18 cellular contexts compared by ENCODE assay signal in genomic region chr6:53802582-53802981, GRCh38. TPM values are rescaled to one million over a fixed set of nuclear protein-coding genes. Genes with fewer than 3 reads are reported as not detected.
A peak's percentile ranks its signal among the peaks of the same experiment; 100 is the strongest.
DNase-seq lines count a peak whose midpoint lies in the region; ATAC-seq and TF ChIP-seq lines count a peak whose summit lies in the region.
"Had no signal": no experiment of that assay in that cellular context is flagged by ENCODE, and none has a peak within 500 bp of the region (broad histone marks: within the 10 kb centered on the region; RNA-seq: fewer than 3 reads in every experiment).

No MANE protein-coding gene starts in this region.

- H3K9me3 ChIP-seq in HEK293 (ENCODE audit: control insufficient read depth, insufficient read depth, low read depth, low read length) (no peaks in the 10 kb centered on the region), ascending aorta (no peaks in the 10 kb centered on the region), osteoblast (ENCODE audit: low read depth, low read length) (no peaks in the 10 kb centered on the region), tibial artery (no peaks in the 10 kb centered on the region)

- intact Hi-C loops in ascending aorta (cut with DNase I) (no loop called here), tibial artery (cut with DNase I; ENCODE audit: low total_unique reads) (no loop called here)

- peaks cover 3% of the 10 kb centered on the region for H4K20me1 ChIP-seq in osteoblast (ENCODE audit: insufficient read depth, low read length)

- ATAC-seq in GM18498 (IDR thresholded peaks at IDR 0.05; ENCODE audit: unreplicated experiment) (no peak), omental fat pad (ENCODE audit: low FRiP score) (no peak)
- ATAC-seq: GM12878, HepG2 had no signal

- CTCF ChIA-PET in HEK293 (lab: Yijun Ruan, JAX) = no interaction called here

- peak overlapping the region; percentile 3 for H3K4me2 ChIP-seq in osteoblast (ENCODE audit: insufficient read depth, low read length)
- H3K4me2 ChIP-seq: GM23338 had no signal

- H3K36me3 ChIP-seq in HEK293 (ENCODE audit: control insufficient read depth in 2 of 2, insufficient read depth in 1 of 2, low read length in 2 of 2) (no peaks in the 10 kb centered on the region), ascending aorta (no peaks in the 10 kb centered on the region), osteoblast (ENCODE audit: insufficient read depth, low read length) (no peaks in the 10 kb centered on the region), tibial artery (no peaks in the 10 kb centered on the region)

- H3K79me2 ChIP-seq in osteoblast (ENCODE audit: insufficient read depth, low read length) = peaks cover 20% of the 10 kb centered on the region

- no peak overlapping the region for H2AFZ ChIP-seq in osteoblast (ENCODE audit: low read length)
- H2AFZ ChIP-seq: GM23338 had no signal

- no peak overlapping the region for H3K27ac ChIP-seq in HEK293 (ENCODE audit: extremely low read depth, low read depth, low read length)
- H3K27ac ChIP-seq in ascending aorta = peak overlapping the region; percentile 78 to 83
- H3K27ac ChIP-seq in osteoblast (ENCODE audit: low read depth, low read length) = no peak overlapping the region
- H3K27ac ChIP-seq in tibial artery = peak overlapping the region; percentile 62 to 72

- peaks cover 42% of the 10 kb centered on the region for H3K4me1 ChIP-seq in HEK293 (ENCODE audit: control insufficient read depth, insufficient read depth, low read length)
- peaks cover 2 to 28% of the 10 kb centered on the region in 2 donors for H3K4me1 ChIP-seq in ascending aorta
- peaks cover 12% of the 10 kb centered on the region for H3K4me1 ChIP-seq in osteoblast (ENCODE audit: insufficient read depth, low read length)
- H3K4me1 ChIP-seq in tibial artery = peaks cover 0 to 82% (median 49%) of the 10 kb centered on the region in 4 donors

- DNase-seq in ascending aorta (ENCODE audit: low spot score in 2 of 2) (no peak), osteoblast (ENCODE audit: insufficient read length, low spot score, missing footprints) (no peak), tibial artery (no peak), omental fat pad (ENCODE audit: low spot score) (no peak), mesenteric fat pad (ENCODE audit: low spot score) (no peak)
- no peak for DNase-seq in activated CD8-positive, alpha-beta memory T cell treated with anti-CD3 and anti-CD28 coated beads, Interleukin-2, amount 50 U/mL, for 48 hours
- DNase-seq: ACHN; C1 segment of cervical spinal cord; Calu3; CD4-positive, alpha-beta T cell; DMS 273 treated with DMSO at 0.1 percent for 48 hours; DMS79; H7 had no signal

- no peak for TF ChIP-seq CTCF in HEK293 (tag by site-specific recombination; IDR thresholded peaks at IDR 0.05)
- no peak for TF ChIP-seq CTCF in ascending aorta (IDR thresholded peaks at IDR 0.05)
- TF ChIP-seq CTCF in osteoblast (IDR thresholded peaks at IDR 0.05; ENCODE audit: extremely low read depth, low read depth, low read length) = no peak
- no peak for TF ChIP-seq CTCF in tibial artery (IDR thresholded peaks at IDR 0.05)
- no peak for TF ChIP-seq CTCF in omental fat pad (IDR thresholded peaks at IDR 0.05)

- H3K27me3 ChIP-seq in ascending aorta (no peaks in the 10 kb centered on the region), osteoblast (ENCODE audit: insufficient read depth, low read length) (peaks cover 2% of the 10 kb centered on the region), tibial artery (no peaks in the 10 kb centered on the region)

- H3K4me3 ChIP-seq in HEK293 (ENCODE audit: low read depth, low read length) (no peak overlapping the region), ascending aorta (peak overlapping the region; percentile 22 to 39), osteoblast (ENCODE audit: insufficient read depth, low read length) (peak overlapping the region; percentile 3), tibial artery (peak overlapping the region; percentile 9 to 28)
- H3K4me3 ChIP-seq: GM12878, GM23338 had no signal

- POLR2A ChIA-PET in HEK293 (lab: Yijun Ruan, JAX) = no interaction called here

TF ChIP-seq in HEK293, 187 proteins besides CTCF, POLR2A, EP300 and RAD21:
- TF ChIP-seq ZNF112 (tag by site-specific recombination; IDR thresholded peaks at IDR 0.05) (no peak), SP2 (tag by site-specific recombination; IDR thresholded peaks at IDR 0.05) (no peak), ZNF175 (tag by site-specific recombination; IDR thresholded peaks at IDR 0.05) (no peak), PRDM6 (tag by site-specific recombination; IDR thresholded peaks at IDR 0.05) (peak; percentile 72), IKZF3 (tag by site-specific recombination; IDR thresholded peaks at IDR 0.05) (0 out of 2 replicates have a peak, but pooled peaks have one; percentile 39), OVOL3 (tag by site-specific recombination; IDR thresholded peaks at IDR 0.05) (no peak), ZNF624 (tag by site-specific recombination; IDR thresholded peaks at IDR 0.05) (no peak), ZFHX2 (tag by site-specific recombination; conservative IDR thresholded peaks at IDR 0.05) (no peak), ZIC2 (tag by site-specific recombination; IDR thresholded peaks at IDR 0.05) (no peak)

RNA-seq across cellular contexts. Expression of gene LRRC1, which starts 7.8 kb away (rescaled TPM):
- 16.3 TPM for total RNA-seq in ascending aorta
- total RNA-seq in osteoblast = 7.2 and 8.0 TPM in 2 replicates
- 10 to 100 TPM; 10.7 to 13.5 (median 13.0) TPM for total RNA-seq in omental fat pad
- total RNA-seq in mesenteric fat pad = 6.2 TPM

Comparison
In these comparisons a context has a peak if more than half of its experiments do, and no peak if none do; other contexts are left out.
1. H3K27ac ChIP-seq: peak in ascending aorta (2 of 2) and tibial artery (2 of 2); none in HEK293 (single experiment) and osteoblast (single experiment).